ENCODE assay signal across 1 cellular context in the genomic region with DNA sequence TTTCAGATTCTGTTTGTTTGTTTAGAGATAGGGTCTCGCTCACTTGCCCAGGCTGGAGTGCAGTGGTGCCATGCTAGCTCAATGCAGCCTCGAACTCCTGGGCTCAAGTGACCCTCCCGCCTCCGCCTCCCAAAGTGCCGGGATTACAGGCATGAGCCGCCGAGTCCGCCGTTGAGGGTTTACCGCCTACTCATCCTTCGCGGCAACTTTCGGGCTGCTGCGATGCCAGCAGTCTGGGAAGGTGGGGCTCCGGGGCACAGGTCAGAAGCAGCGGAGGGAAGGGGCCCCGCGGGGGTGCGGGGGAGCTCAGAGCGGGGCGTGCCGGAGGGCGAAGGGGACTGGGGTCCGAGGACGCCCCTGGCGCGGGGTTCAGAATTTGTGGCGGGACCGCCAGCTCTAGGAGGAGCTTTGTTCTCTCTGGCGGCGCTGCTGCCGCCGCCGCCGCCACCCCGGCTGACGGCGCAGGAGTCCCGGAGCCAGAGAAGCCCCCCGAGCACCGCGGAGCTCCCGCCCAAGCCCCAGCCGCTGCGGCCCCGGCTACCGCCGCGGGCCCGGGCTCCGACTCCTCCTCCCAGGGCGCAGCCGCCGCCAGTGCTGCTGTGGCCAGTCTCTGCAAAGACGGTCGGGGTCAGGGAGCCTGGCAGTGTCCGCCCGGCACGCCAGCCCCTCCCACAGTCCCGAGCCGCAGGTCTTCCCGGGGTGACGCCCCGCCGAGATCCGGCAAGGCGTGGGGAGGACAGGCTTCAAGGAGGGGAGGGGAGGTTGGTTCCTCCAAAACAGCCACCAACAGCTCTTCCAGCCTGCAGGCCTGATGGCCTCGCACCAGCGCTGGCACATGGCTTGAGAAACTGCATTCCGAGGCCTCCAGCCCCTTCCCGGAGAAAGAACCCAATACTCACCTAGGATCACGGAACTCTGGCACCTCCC.
TF ChIP-seq lines count a peak whose summit lies in the region.

No MANE protein-coding gene starts in this region.

TF ChIP-seq in WTC11, 78 proteins besides CTCF, POLR2A, EP300 and RAD21 (continued from another document):
- TF ChIP-seq NR3C1 (CRISPR knock-in tag; conservative IDR thresholded peaks at IDR 0.05; ENCODE audit: low read depth) (no peak), EMX1 (CRISPR knock-in tag; IDR thresholded peaks at IDR 0.05) (no peak), ZNF263 (CRISPR knock-in tag; IDR thresholded peaks at IDR 0.05; ENCODE audit: low read depth) (0 out of 2 replicates have a peak, but pooled peaks have one; percentile 58), SMAD4 (CRISPR knock-in tag; IDR thresholded peaks at IDR 0.05) (no peak), FOXP1 (CRISPR knock-in tag; IDR thresholded peaks at IDR 0.05; ENCODE audit: borderline replicate concordance) (peak; percentile 66; the same call in 1 of the 2 replicates), ZNF423 (CRISPR knock-in tag; IDR thresholded peaks at IDR 0.05) (no peak), ZBTB21 (CRISPR knock-in tag; IDR thresholded peaks at IDR 0.05; ENCODE audit: borderline replicate concordance) (no peak), MYBL2 (CRISPR knock-in tag; IDR thresholded peaks at IDR 0.05) (no peak), RORB (CRISPR knock-in tag; IDR thresholded peaks at IDR 0.05) (no peak), KAT7 (CRISPR knock-in tag; IDR thresholded peaks at IDR 0.05; ENCODE audit: borderline replicate concordance) (no peak), TP53 (CRISPR knock-in tag; IDR thresholded peaks at IDR 0.05) (no peak)
- TF ChIP-seq, protein P1, sequence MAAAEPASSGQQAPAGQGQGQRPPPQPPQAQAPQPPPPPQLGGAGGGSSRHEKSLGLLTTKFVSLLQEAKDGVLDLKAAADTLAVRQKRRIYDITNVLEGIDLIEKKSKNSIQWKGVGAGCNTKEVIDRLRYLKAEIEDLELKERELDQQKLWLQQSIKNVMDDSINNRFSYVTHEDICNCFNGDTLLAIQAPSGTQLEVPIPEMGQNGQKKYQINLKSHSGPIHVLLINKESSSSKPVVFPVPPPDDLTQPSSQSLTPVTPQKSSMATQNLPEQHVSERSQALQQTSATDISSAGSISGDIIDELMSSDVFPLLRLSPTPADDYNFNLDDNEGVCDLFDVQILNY (CRISPR knock-in tag; IDR thresholded peaks at IDR 0.05): 0 out of 2 replicates have a peak, but pooled peaks have one; percentile 44
- TF ChIP-seq, protein P2, sequence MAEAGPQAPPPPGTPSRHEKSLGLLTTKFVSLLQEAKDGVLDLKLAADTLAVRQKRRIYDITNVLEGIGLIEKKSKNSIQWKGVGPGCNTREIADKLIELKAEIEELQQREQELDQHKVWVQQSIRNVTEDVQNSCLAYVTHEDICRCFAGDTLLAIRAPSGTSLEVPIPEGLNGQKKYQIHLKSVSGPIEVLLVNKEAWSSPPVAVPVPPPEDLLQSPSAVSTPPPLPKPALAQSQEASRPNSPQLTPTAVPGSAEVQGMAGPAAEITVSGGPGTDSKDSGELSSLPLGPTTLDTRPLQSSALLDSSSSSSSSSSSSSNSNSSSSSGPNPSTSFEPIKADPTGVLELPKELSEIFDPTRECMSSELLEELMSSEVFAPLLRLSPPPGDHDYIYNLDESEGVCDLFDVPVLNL (CRISPR knock-in tag; IDR thresholded peaks at IDR 0.05; ENCODE audit: borderline replicate concordance, low read depth): no peak
- TF ChIP-seq, protein P3, sequence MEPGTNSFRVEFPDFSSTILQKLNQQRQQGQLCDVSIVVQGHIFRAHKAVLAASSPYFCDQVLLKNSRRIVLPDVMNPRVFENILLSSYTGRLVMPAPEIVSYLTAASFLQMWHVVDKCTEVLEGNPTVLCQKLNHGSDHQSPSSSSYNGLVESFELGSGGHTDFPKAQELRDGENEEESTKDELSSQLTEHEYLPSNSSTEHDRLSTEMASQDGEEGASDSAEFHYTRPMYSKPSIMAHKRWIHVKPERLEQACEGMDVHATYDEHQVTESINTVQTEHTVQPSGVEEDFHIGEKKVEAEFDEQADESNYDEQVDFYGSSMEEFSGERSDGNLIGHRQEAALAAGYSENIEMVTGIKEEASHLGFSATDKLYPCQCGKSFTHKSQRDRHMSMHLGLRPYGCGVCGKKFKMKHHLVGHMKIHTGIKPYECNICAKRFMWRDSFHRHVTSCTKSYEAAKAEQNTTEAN (CRISPR knock-in tag; IDR thresholded peaks at IDR 0.05): 0 out of 2 replicates have a peak, but pooled peaks have one; percentile 35
